ENCODE assay signal across 9 cellular contexts in genomic region chr9:107213561-107214028, GRCh38.
DNase-seq lines count a peak whose midpoint lies in the region; ATAC-seq and TF ChIP-seq lines count a peak whose summit lies in the region.
"Had no signal": no experiment of that assay in that cellular context is flagged by ENCODE, and none has a peak within 500 bp of the region (broad histone marks: within the 10 kb centered on the region; RNA-seq: fewer than 3 reads in every experiment).

No MANE protein-coding gene starts in this region.

- H3K27ac ChIP-seq in CD4-positive, CD25-positive, alpha-beta regulatory T cell (ENCODE audit: insufficient read depth, low read length, poor library complexity, severe bottlenecking), result no peak overlapping the region
- no peak overlapping the region for H3K27ac ChIP-seq in esophagus squamous epithelium

- 41 to 51% methylated on average over 6 of the region's 6 CpGs for WGBS in esophagus squamous epithelium, 2 donors

- TF ChIP-seq POLR2A in esophagus squamous epithelium (IDR thresholded peaks at IDR 0.05), result no peak

- H3K4me1 Mint-ChIP-seq in CD4-positive, CD25-positive, alpha-beta regulatory T cell, result peaks cover 0 to 12% (median 9%) of the 10 kb centered on the region in 4 donors

- H3K4me3 ChIP-seq in CD4-positive, CD25-positive, alpha-beta regulatory T cell (ENCODE audit: low read depth, low read length), result no peak overlapping the region
- no peak overlapping the region for H3K4me3 ChIP-seq in epithelial cell of proximal tubule (ENCODE audit: low read depth, low read length)
- H3K4me3 ChIP-seq in esophagus squamous epithelium, result no peak overlapping the region

- ATAC-seq in CD4-positive, CD25-positive, alpha-beta regulatory T cell (ENCODE audit: low read depth in 2 of 2), result peak; percentile 94 to 96
- ATAC-seq in GM19324 (IDR thresholded peaks at IDR 0.05; ENCODE audit: low FRiP score, unreplicated experiment) (peak; percentile 86), HG03342 (IDR thresholded peaks at IDR 0.05; ENCODE audit: unreplicated experiment) (peak; percentile 94), left ventricle myocardium superior (no peak)

- no peaks in the 10 kb centered on the region for H3K36me3 ChIP-seq in CD4-positive, CD25-positive, alpha-beta regulatory T cell (ENCODE audit: control insufficient read depth, insufficient read depth, low read length)
- no peaks in the 10 kb centered on the region for H3K36me3 ChIP-seq in esophagus squamous epithelium

- no peaks in the 10 kb centered on the region for H3K36me3 Mint-ChIP-seq in CD4-positive, CD25-positive, alpha-beta regulatory T cell

- intact Hi-C loops in left ventricle myocardium superior (cut with micrococcal nuclease), result no loop called here
- intact Hi-C loops in esophagus squamous epithelium (cut with DNase I), result no loop called here

- peak in 1 of 3 donors; percentile 75 for DNase-seq in CD4-positive, CD25-positive, alpha-beta regulatory T cell
- peak; percentile 79 to 91 for DNase-seq in SW 1271 (lab: John Stamatoyannopoulos, UW)
- peak; percentile 98 for DNase-seq in epithelial cell of proximal tubule (ENCODE audit: low read depth)
- DNase-seq in stimulated activated CD4-positive, alpha-beta T cell treated with anti-CD3 and anti-CD28 coated beads, TNF-alpha, amount 100 ng/mL, for 24 hours (ENCODE audit: low read depth in 3 of 3), result peak in 2 of 3 experiments; percentile 10 to 13
- no peak for DNase-seq in left ventricle myocardium superior
- DNase-seq in esophagus squamous epithelium (lab: John Stamatoyannopoulos, UW), result no peak

- peak overlapping the region in 1 of 4 donors; percentile 7 for H3K4me3 Mint-ChIP-seq in CD4-positive, CD25-positive, alpha-beta regulatory T cell
- H3K4me3 Mint-ChIP-seq: neural crest cell had no signal

- peak overlapping the region in 2 of 3 donors; percentile 11 to 56 for H3K27ac Mint-ChIP-seq in CD4-positive, CD25-positive, alpha-beta regulatory T cell

- H3K4me1 ChIP-seq in CD4-positive, CD25-positive, alpha-beta regulatory T cell (ENCODE audit: control insufficient read depth, insufficient read depth, low read length, poor library complexity, severe bottlenecking), result no peaks in the 10 kb centered on the region
- H3K4me1 ChIP-seq in esophagus squamous epithelium, result peaks cover 0 to 8% (median 0%) of the 10 kb centered on the region in 3 donors

- peaks cover 2% of the 10 kb centered on the region for H3K27me3 ChIP-seq in CD4-positive, CD25-positive, alpha-beta regulatory T cell (ENCODE audit: control insufficient read depth, insufficient read depth, low read length)
- no peaks in the 10 kb centered on the region for H3K27me3 ChIP-seq in esophagus squamous epithelium

- TF ChIP-seq CTCF in epithelial cell of proximal tubule (conservative IDR thresholded peaks at IDR 0.05; ENCODE audit: low read depth, low read length) (no peak), esophagus squamous epithelium (IDR thresholded peaks at IDR 0.05) (no peak)

- peaks cover 0 to 1% (median 0%) of the 10 kb centered on the region in 7 donors for H3K9me3 Mint-ChIP-seq in CD4-positive, CD25-positive, alpha-beta regulatory T cell

- H3K9me3 ChIP-seq in CD4-positive, CD25-positive, alpha-beta regulatory T cell (ENCODE audit: control insufficient read depth in 2 of 2, low read length in 2 of 2), result no peaks in the 10 kb centered on the region
- H3K9me3 ChIP-seq in esophagus squamous epithelium, result no peaks in the 10 kb centered on the region

- peaks cover 5% of the 10 kb centered on the region for H3K27me3 Mint-ChIP-seq in CD4-positive, CD25-positive, alpha-beta regulatory T cell

Comparison
In these comparisons a context has a peak if more than half of its experiments do, and no peak if none do; other contexts are left out.
1. DNase-seq: peak in SW 1271 (2 of 2), epithelial cell of proximal tubule (single experiment) and stimulated activated CD4-positive, alpha-beta T cell treated with anti-CD3 and anti-CD28 coated beads, TNF-alpha, amount 100 ng/mL, for 24 hours (2 of 3); none in left ventricle myocardium superior (single experiment) and esophagus squamous epithelium (single experiment).